Comparison of ENCODE assay signal across 1 cellular context in the genomic region with DNA sequence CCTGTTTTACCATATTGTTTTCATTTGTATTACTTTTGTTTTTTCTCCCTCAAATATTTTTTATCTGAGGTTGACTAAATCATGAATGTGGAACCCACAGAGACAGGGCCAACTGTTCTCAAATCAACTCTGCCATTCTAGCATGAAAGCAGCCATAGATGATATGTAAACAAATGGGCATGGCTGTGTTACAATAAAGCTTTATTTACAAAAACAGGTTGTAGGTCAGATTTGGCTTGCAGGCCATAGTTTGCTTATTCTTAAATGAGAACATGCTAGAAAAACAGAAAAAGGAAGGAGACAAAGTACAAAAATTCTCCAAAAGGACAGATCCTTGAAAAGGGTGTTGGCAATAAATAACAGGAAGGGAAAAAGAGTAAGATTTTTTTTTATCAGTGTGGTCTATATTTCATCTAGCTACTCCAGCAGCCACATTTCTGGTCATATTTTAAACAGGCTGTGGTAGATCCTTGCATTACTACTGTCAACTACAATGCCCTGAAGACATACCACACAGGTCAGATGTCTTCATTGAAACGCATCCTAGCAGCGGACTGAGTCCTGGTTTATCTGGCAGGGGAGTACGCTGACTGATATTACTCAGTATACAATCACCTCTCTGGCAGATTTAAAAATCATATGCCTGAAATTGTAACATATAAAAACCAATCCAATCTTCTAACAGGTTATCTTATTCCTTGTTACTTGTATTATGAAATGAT.
TF ChIP-seq lines count a peak whose summit lies in the region.

No MANE protein-coding gene starts in this region.

TF ChIP-seq in WTC11, 78 proteins besides CTCF, POLR2A, EP300 and RAD21 (continued from another document):
- TF ChIP-seq, protein P1, sequence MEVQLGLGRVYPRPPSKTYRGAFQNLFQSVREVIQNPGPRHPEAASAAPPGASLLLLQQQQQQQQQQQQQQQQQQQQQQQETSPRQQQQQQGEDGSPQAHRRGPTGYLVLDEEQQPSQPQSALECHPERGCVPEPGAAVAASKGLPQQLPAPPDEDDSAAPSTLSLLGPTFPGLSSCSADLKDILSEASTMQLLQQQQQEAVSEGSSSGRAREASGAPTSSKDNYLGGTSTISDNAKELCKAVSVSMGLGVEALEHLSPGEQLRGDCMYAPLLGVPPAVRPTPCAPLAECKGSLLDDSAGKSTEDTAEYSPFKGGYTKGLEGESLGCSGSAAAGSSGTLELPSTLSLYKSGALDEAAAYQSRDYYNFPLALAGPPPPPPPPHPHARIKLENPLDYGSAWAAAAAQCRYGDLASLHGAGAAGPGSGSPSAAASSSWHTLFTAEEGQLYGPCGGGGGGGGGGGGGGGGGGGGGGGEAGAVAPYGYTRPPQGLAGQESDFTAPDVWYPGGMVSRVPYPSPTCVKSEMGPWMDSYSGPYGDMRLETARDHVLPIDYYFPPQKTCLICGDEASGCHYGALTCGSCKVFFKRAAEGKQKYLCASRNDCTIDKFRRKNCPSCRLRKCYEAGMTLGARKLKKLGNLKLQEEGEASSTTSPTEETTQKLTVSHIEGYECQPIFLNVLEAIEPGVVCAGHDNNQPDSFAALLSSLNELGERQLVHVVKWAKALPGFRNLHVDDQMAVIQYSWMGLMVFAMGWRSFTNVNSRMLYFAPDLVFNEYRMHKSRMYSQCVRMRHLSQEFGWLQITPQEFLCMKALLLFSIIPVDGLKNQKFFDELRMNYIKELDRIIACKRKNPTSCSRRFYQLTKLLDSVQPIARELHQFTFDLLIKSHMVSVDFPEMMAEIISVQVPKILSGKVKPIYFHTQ (CRISPR knock-in tag; IDR thresholded peaks at IDR 0.05), result no peak
- TF ChIP-seq, protein P2, sequence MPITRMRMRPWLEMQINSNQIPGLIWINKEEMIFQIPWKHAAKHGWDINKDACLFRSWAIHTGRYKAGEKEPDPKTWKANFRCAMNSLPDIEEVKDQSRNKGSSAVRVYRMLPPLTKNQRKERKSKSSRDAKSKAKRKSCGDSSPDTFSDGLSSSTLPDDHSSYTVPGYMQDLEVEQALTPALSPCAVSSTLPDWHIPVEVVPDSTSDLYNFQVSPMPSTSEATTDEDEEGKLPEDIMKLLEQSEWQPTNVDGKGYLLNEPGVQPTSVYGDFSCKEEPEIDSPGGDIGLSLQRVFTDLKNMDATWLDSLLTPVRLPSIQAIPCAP (CRISPR knock-in tag; IDR thresholded peaks at IDR 0.05), result no peak
- TF ChIP-seq ZSCAN18 (CRISPR knock-in tag; IDR thresholded peaks at IDR 0.05) (no peak), CDX4 (CRISPR knock-in tag; IDR thresholded peaks at IDR 0.05; ENCODE audit: borderline replicate concordance) (no peak), ZNF425 (CRISPR knock-in tag; conservative IDR thresholded peaks at IDR 0.05) (no peak), NFE2L1 (CRISPR knock-in tag; IDR thresholded peaks at IDR 0.05) (no peak), ZNF532 (CRISPR knock-in tag; IDR thresholded peaks at IDR 0.05; ENCODE audit: borderline replicate concordance) (no peak), NFYB (CRISPR knock-in tag; conservative IDR thresholded peaks at IDR 0.05; ENCODE audit: low read depth) (no peak), MXD4 (CRISPR knock-in tag; IDR thresholded peaks at IDR 0.05; ENCODE audit: borderline replicate concordance) (no peak), OVOL2 (CRISPR knock-in tag; IDR thresholded peaks at IDR 0.05; ENCODE audit: borderline replicate concordance) (no peak), FOXP4 (CRISPR knock-in tag; IDR thresholded peaks at IDR 0.05) (no peak), RELA (CRISPR knock-in tag; IDR thresholded peaks at IDR 0.05; ENCODE audit: borderline replicate concordance) (no peak)
- TF ChIP-seq, protein P3, sequence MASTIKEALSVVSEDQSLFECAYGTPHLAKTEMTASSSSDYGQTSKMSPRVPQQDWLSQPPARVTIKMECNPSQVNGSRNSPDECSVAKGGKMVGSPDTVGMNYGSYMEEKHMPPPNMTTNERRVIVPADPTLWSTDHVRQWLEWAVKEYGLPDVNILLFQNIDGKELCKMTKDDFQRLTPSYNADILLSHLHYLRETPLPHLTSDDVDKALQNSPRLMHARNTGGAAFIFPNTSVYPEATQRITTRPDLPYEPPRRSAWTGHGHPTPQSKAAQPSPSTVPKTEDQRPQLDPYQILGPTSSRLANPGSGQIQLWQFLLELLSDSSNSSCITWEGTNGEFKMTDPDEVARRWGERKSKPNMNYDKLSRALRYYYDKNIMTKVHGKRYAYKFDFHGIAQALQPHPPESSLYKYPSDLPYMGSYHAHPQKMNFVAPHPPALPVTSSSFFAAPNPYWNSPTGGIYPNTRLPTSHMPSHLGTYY (CRISPR knock-in tag; IDR thresholded peaks at IDR 0.05), result no peak
- TF ChIP-seq, protein P4, sequence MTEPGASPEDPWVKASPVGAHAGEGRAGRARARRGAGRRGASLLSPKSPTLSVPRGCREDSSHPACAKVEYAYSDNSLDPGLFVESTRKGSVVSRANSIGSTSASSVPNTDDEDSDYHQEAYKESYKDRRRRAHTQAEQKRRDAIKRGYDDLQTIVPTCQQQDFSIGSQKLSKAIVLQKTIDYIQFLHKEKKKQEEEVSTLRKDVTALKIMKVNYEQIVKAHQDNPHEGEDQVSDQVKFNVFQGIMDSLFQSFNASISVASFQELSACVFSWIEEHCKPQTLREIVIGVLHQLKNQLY (CRISPR knock-in tag; IDR thresholded peaks at IDR 0.05), result no peak
